ENCODE assay signal across 1 cellular context in genomic region chr16:48524348-48525200, GRCh38.
A peak's percentile ranks its signal among the peaks of the same experiment; 100 is the strongest.
TF ChIP-seq lines count a peak whose summit lies in the region.

No MANE protein-coding gene starts in this region.

TF ChIP-seq in HepG2, 621 proteins besides CTCF, POLR2A, EP300 and RAD21 (continued from another document and continues in another):
- TF ChIP-seq POGK (CRISPR knock-in tag; conservative IDR thresholded peaks at IDR 0.05) (0 out of 2 replicates have a peak, but pooled peaks have one; percentile 18), ZNF598 (CRISPR knock-in tag; IDR thresholded peaks at IDR 0.05; ENCODE audit: borderline replicate concordance) (no peak), ZNF513 (CRISPR knock-in tag; conservative IDR thresholded peaks at IDR 0.05) (no peak), ZNF678 (CRISPR knock-in tag; IDR thresholded peaks at IDR 0.05) (no peak), KDM4B (CRISPR knock-in tag; IDR thresholded peaks at IDR 0.05) (no peak), SNAPC2 (CRISPR knock-in tag; IDR thresholded peaks at IDR 0.05) (no peak), ZUFSP (CRISPR knock-in tag; IDR thresholded peaks at IDR 0.05; ENCODE audit: borderline replicate concordance) (no peak), FOXA3 (CRISPR knock-in tag; IDR thresholded peaks at IDR 0.05) (peak; percentile 88), SSRP1 (CRISPR knock-in tag; IDR thresholded peaks at IDR 0.05) (no peak), ZNF207 (IDR thresholded peaks at IDR 0.05; ENCODE audit: borderline replicate concordance) (no peak), ZNF609 (CRISPR knock-in tag; IDR thresholded peaks at IDR 0.05; ENCODE audit: borderline replicate concordance) (no peak), AGO2 (optimal IDR thresholded peaks at IDR 0.05; ENCODE audit: low read depth, low read length) (no peak), ZKSCAN8 (CRISPR knock-in tag; IDR thresholded peaks at IDR 0.05; ENCODE audit: borderline replicate concordance) (no peak), ZFY (CRISPR knock-in tag; IDR thresholded peaks at IDR 0.05) (0 out of 2 replicates have a peak, but pooled peaks have one; percentile 16), KAT8 (CRISPR knock-in tag; IDR thresholded peaks at IDR 0.05) (peak; percentile 48), NAIF1 (CRISPR knock-in tag; IDR thresholded peaks at IDR 0.05; ENCODE audit: borderline replicate concordance) (no peak), CBFB (CRISPR knock-in tag; IDR thresholded peaks at IDR 0.05) (no peak), HNF1B (CRISPR knock-in tag; IDR thresholded peaks at IDR 0.05) (0 out of 2 replicates have a peak, but pooled peaks have one; percentile 60), SMARCC2 (IDR thresholded peaks at IDR 0.05) (no peak), ZFP36L1 (CRISPR knock-in tag; IDR thresholded peaks at IDR 0.05) (0 out of 2 replicates have a peak, but pooled peaks have one; percentile 3), PHF5A (CRISPR knock-in tag; IDR thresholded peaks at IDR 0.05; ENCODE audit: low read depth, unreplicated experiment) (no peak), ZNF552 (CRISPR knock-in tag; IDR thresholded peaks at IDR 0.05; ENCODE audit: borderline replicate concordance) (0 out of 2 replicates have a peak, but pooled peaks have one; percentile 51), KDM3A (CRISPR knock-in tag; IDR thresholded peaks at IDR 0.05; ENCODE audit: low read depth) (peak; percentile 49; the same call in 1 of the 2 replicates), PHF20 (CRISPR knock-in tag; IDR thresholded peaks at IDR 0.05) (no peak; the same call in 1 of the 2 replicates), ZNF775 (CRISPR knock-in tag; IDR thresholded peaks at IDR 0.05; ENCODE audit: borderline replicate concordance) (no peak), NFE2L2 (IDR thresholded peaks at IDR 0.05; ENCODE audit: low read length) (no peak), TMF1 (CRISPR knock-in tag; IDR thresholded peaks at IDR 0.05; ENCODE audit: low read depth) (no peak), ZNF451 (CRISPR knock-in tag; IDR thresholded peaks at IDR 0.05) (no peak), ISL2 (CRISPR knock-in tag; IDR thresholded peaks at IDR 0.05) (no peak), TIGD3 (CRISPR knock-in tag; IDR thresholded peaks at IDR 0.05; ENCODE audit: borderline replicate concordance) (no peak), ZNF709 (CRISPR knock-in tag; IDR thresholded peaks at IDR 0.05) (no peak), KMT2A (CRISPR knock-in tag; IDR thresholded peaks at IDR 0.05) (0 out of 2 replicates have a peak, but pooled peaks have one; percentile 43), ELF1 (CRISPR knock-in tag; IDR thresholded peaks at IDR 0.05) (no peak), ZNF597 (CRISPR knock-in tag; IDR thresholded peaks at IDR 0.05) (no peak), ZNF530 (CRISPR knock-in tag; IDR thresholded peaks at IDR 0.05; ENCODE audit: low read depth) (no peak), ARID3A (IDR thresholded peaks at IDR 0.05; ENCODE audit: low read depth, low read length) (peak; percentile 15; the same call in 1 of the 2 replicates), ZNF761 (CRISPR knock-in tag; conservative IDR thresholded peaks at IDR 0.05) (no peak), NFE2L1 (CRISPR knock-in tag; IDR thresholded peaks at IDR 0.05; ENCODE audit: borderline replicate concordance) (no peak), MAF1 (CRISPR knock-in tag; IDR thresholded peaks at IDR 0.05; ENCODE audit: borderline replicate concordance) (no peak), NR0B2 (CRISPR knock-in tag; IDR thresholded peaks at IDR 0.05) (no peak), FOXK1 (CRISPR knock-in tag; IDR thresholded peaks at IDR 0.05; ENCODE audit: borderline replicate concordance, low read depth) (peak; percentile 66; the same call in 1 of the 2 replicates), RARA (CRISPR knock-in tag; IDR thresholded peaks at IDR 0.05) (peak; percentile 52), ZFAT (CRISPR knock-in tag; conservative IDR thresholded peaks at IDR 0.05) (no peak), GTF2F1 (IDR thresholded peaks at IDR 0.05; ENCODE audit: low read length) (no peak), TCF12 (IDR thresholded peaks at IDR 0.05) (no peak), TCF12 (CRISPR knock-in tag; IDR thresholded peaks at IDR 0.05) (no peak), ZNF20 (CRISPR knock-in tag; IDR thresholded peaks at IDR 0.05) (no peak), MED8 (CRISPR knock-in tag; IDR thresholded peaks at IDR 0.05; ENCODE audit: insufficient replicate concordance) (no peak), AGO1 (IDR thresholded peaks at IDR 0.05; ENCODE audit: low read depth, low read length, poor library complexity, severe bottlenecking) (no peak), MED13 (CRISPR knock-in tag; IDR thresholded peaks at IDR 0.05) (no peak), ZNF432 (CRISPR knock-in tag; IDR thresholded peaks at IDR 0.05; ENCODE audit: borderline replicate concordance) (0 out of 2 replicates have a peak, but pooled peaks have one; percentile 37), SRSF4 (IDR thresholded peaks at IDR 0.05; ENCODE audit: low read depth, low read length, poor library complexity, severe bottlenecking) (no peak), ZNF672 (CRISPR knock-in tag; IDR thresholded peaks at IDR 0.05) (no peak), ZNF501 (CRISPR knock-in tag; IDR thresholded peaks at IDR 0.05) (0 out of 2 replicates have a peak, but pooled peaks have one; percentile 57)
